In the genomic region with DNA sequence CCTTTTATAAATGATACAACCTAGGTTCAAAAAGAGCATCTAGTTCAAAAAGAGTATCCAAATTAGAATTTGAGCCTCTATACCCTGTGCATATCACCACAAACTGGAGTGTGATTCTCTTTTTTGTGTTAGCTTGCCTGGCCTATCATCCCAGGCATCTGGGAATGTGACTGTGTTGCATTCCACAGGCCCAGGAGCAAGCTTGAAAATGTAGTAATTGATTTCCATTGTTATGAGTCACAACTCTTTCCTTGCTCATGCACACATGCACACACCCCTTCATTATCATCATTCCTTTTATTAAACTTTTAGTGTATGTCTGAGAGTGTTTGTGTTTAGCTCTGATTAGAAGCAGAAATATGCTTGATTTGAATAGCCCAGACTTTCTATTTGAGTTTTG, we compare ENCODE assay signal across 10 cellular contexts.
DNase-seq lines count a peak whose midpoint lies in the region; ATAC-seq lines count a peak whose summit lies in the region.
"Had no signal": no experiment of that assay in that cellular context is flagged by ENCODE, and none has a peak within 500 bp of the region (broad histone marks: within the 10 kb centered on the region; RNA-seq: fewer than 3 reads in every experiment).

No MANE protein-coding gene starts in this region.

- H4K91ac ChIP-seq in neuronal stem cell (ENCODE audit: low read depth, low read length, poor library complexity) = no peak overlapping the region

- ATAC-seq in HG03175 (IDR thresholded peaks at IDR 0.05; ENCODE audit: unreplicated experiment) = no peak
- ATAC-seq: naive thymus-derived CD8-positive, alpha-beta T cell had no signal

- H2BK15ac ChIP-seq in neuronal stem cell (ENCODE audit: low read length) = no peak overlapping the region

- no peak overlapping the region for H3K4me3 ChIP-seq in neuronal stem cell (ENCODE audit: low read length in 2 of 2)

- H3K4ac ChIP-seq in neuronal stem cell (ENCODE audit: low read length) = no peak overlapping the region

- no peak overlapping the region for H3K9ac ChIP-seq in neuronal stem cell (ENCODE audit: low read depth, low read length, poor library complexity)

- peak overlapping the region; percentile 76 for H3K27ac ChIP-seq in epithelial cell of prostate
- H3K27ac ChIP-seq in neuronal stem cell (replicated peaks; ENCODE audit: low read length) = no peak overlapping the region

- H2AFZ ChIP-seq in neuronal stem cell (ENCODE audit: low read length) = no peak overlapping the region

- no peak overlapping the region for H2BK12ac ChIP-seq in neuronal stem cell (ENCODE audit: low read length)

- H3K14ac ChIP-seq in neuronal stem cell (ENCODE audit: low read length) = no peak overlapping the region

- no peak overlapping the region for H3K18ac ChIP-seq in neuronal stem cell (ENCODE audit: low read length)

- DNase-seq in ELF-1 (ENCODE audit: low read depth, low spot score) = peak; percentile 54
- peak; percentile 16 for DNase-seq in NCI-H460 (ENCODE audit: extremely low read depth, low read depth)
- peak; percentile 70 for DNase-seq in epithelial cell of prostate (ENCODE audit: low read depth, low spot score)
- peak; percentile 14 for DNase-seq in neuronal stem cell (ENCODE audit: low spot score)
- no peak for DNase-seq in MV-4-11 (lab: John Stamatoyannopoulos, UW)
- no peak for DNase-seq in NOMO-1 treated with DMSO at 0.1 percent for 48 hours (lab: John Stamatoyannopoulos, UW; ENCODE audit: unreplicated experiment)
- no peak for DNase-seq in stimulated activated CD8-positive, alpha-beta memory T cell treated with anti-CD3 and anti-CD28 coated beads, Interleukin-4, amount 100 ng/mL, for 48 hours
- DNase-seq: effector memory CD4-positive, alpha-beta T cell; naive thymus-derived CD8-positive, alpha-beta T cell had no signal

- H3K79me1 ChIP-seq in neuronal stem cell (ENCODE audit: low read depth, low read length) = no peaks in the 10 kb centered on the region

- H4K8ac ChIP-seq in neuronal stem cell (ENCODE audit: low read depth, low read length) = no peak overlapping the region

- H3K27me3 ChIP-seq in neuronal stem cell (ENCODE audit: control insufficient read depth in 3 of 3, insufficient read depth in 3 of 3, low read depth in 1 of 3, low read length in 3 of 3) = no peaks in the 10 kb centered on the region

- peaks cover 0 to 30% of the 10 kb centered on the region in 2 donors for H3K36me3 ChIP-seq in neuronal stem cell (replicated peaks in 1 of 2; ENCODE audit: control insufficient read depth in 2 of 2, insufficient read depth in 2 of 2, low read length in 2 of 2)

- no peak overlapping the region for H2AK5ac ChIP-seq in neuronal stem cell (ENCODE audit: low read depth, low read length)

- no peaks in the 10 kb centered on the region for H3K9me3 ChIP-seq in neuronal stem cell (replicated peaks in 1 of 2; ENCODE audit: control insufficient read depth in 2 of 2, insufficient read depth in 1 of 2, low read depth in 1 of 2, low read length in 2 of 2)

- no peak overlapping the region for H3K23ac ChIP-seq in neuronal stem cell (ENCODE audit: low read depth, low read length, poor library complexity)

- no peak overlapping the region for H3K4me2 ChIP-seq in neuronal stem cell (ENCODE audit: insufficient read depth, low read length, poor library complexity, severe bottlenecking)

- H2BK120ac ChIP-seq in neuronal stem cell (ENCODE audit: low read depth, low read length) = no peak overlapping the region

- H2BK5ac ChIP-seq in neuronal stem cell (ENCODE audit: low read length) = no peak overlapping the region

- peaks cover 0 to 10% of the 10 kb centered on the region in 2 donors for H3K4me1 ChIP-seq in neuronal stem cell (ENCODE audit: control insufficient read depth in 2 of 2, insufficient read depth in 1 of 2, low read depth in 1 of 2, low read length in 2 of 2)

Comparison
In these comparisons a context has a peak if more than half of its experiments do, and no peak if none do; other contexts are left out.
1. DNase-seq: peak in ELF-1 (single experiment), NCI-H460 (single experiment), epithelial cell of prostate (single experiment) and neuronal stem cell (single experiment); none in MV-4-11 (single experiment), NOMO-1 treated with DMSO at 0.1 percent for 48 hours (single experiment) and stimulated activated CD8-positive, alpha-beta memory T cell treated with anti-CD3 and anti-CD28 coated beads, Interleukin-4, amount 100 ng/mL, for 48 hours (single experiment).